In genomic region chr17:37292429-37293139, GRCh38 we compare ENCODE assay signal across 1 cellular context.
TF ChIP-seq lines count a peak whose summit lies in the region.

No MANE protein-coding gene starts in this region.

TF ChIP-seq in GM23338, 12 proteins besides CTCF, POLR2A, EP300 and RAD21 (continued from another document):
- TF ChIP-seq ZNF462 (CRISPR knock-in tag; IDR thresholded peaks at IDR 0.05) (no peak), CREB1 (CRISPR knock-in tag; IDR thresholded peaks at IDR 0.05; ENCODE audit: low read depth) (no peak), EZH2 (IDR thresholded peaks at IDR 0.05; ENCODE audit: low read depth, unreplicated experiment) (no peak), ZNF114 (CRISPR knock-in tag; IDR thresholded peaks at IDR 0.05) (no peak), ETS1 (IDR thresholded peaks at IDR 0.05) (no peak), POLR2AphosphoS5 (IDR thresholded peaks at IDR 0.05; ENCODE audit: low read depth) (no peak), JUNB (IDR thresholded peaks at IDR 0.05; ENCODE audit: unreplicated experiment) (no peak), NANOG (IDR thresholded peaks at IDR 0.05; ENCODE audit: borderline replicate concordance) (no peak), ZNF331 (CRISPR knock-in tag; IDR thresholded peaks at IDR 0.05; ENCODE audit: low read depth) (no peak), EZH2phosphoT487 (IDR thresholded peaks at IDR 0.05; ENCODE audit: unreplicated experiment) (no peak), STAT1 (IDR thresholded peaks at IDR 0.05; ENCODE audit: unreplicated experiment) (no peak)
